In genomic region chr20:891121-892080, GRCh38 we compare ENCODE assay signal across 10 cellular contexts. TPM values are rescaled to one million over a fixed set of nuclear protein-coding genes. Genes with fewer than 3 reads are reported as not detected.
DNase-seq lines count a peak whose midpoint lies in the region; ATAC-seq and TF ChIP-seq lines count a peak whose summit lies in the region.
"Had no signal": no experiment of that assay in that cellular context is flagged by ENCODE, and none has a peak within 500 bp of the region (broad histone marks: within the 10 kb centered on the region; RNA-seq: fewer than 3 reads in every experiment).

No MANE protein-coding gene starts in this region.

- H3K9me3 ChIP-seq in body of pancreas (no peaks in the 10 kb centered on the region), lung (ENCODE audit: control insufficient read depth in 2 of 2, insufficient read depth in 1 of 2, low read length in 1 of 2) (peaks cover 0 to 4% of the 10 kb centered on the region in 2 donors), upper lobe of right lung (no peaks in the 10 kb centered on the region)

- ATAC-seq in body of pancreas (peak; percentile 55), lung (ENCODE audit: insufficient read depth, low FRiP score) (peak; percentile 63), upper lobe of right lung (peak; percentile 24)

- intact Hi-C loops in body of pancreas (cut with DNase I) (no loop called here), upper lobe of right lung (cut with DNase I) (no loop called here)

- H3K36me3 ChIP-seq in body of pancreas (replicated peaks in 1 of 2; ENCODE audit: insufficient read depth in 1 of 2, low read depth in 2 of 2) (no peaks in the 10 kb centered on the region), lung (ENCODE audit: control insufficient read depth in 2 of 2, insufficient read depth in 2 of 2, low read length in 2 of 2) (no peaks in the 10 kb centered on the region), upper lobe of right lung (no peaks in the 10 kb centered on the region)

- peak; percentile 80 for DNase-seq in LNCaP clone FGC (ENCODE audit: low read depth)
- DNase-seq in body of pancreas, result peak; percentile 47 to 82 (median 78)
- no peak for DNase-seq in lung (ENCODE audit: low spot score)
- DNase-seq in upper lobe of right lung, result no peak
- DNase-seq in SKM-1 treated with dmso at 0.1 percent for 144 hours (lab: John Stamatoyannopoulos, UW; ENCODE audit: unreplicated experiment), result no peak
- DNase-seq in iPS-NIHi11 (ENCODE audit: low spot score), result no peak
- no peak for DNase-seq in NCI-H748 (lab: John Stamatoyannopoulos, UW; ENCODE audit: unreplicated experiment)
- DNase-seq: effector CD4-positive, alpha-beta T cell; NCI-H2081 treated with DMSO at 0.1 percent for 48 hours had no signal

- H3K27me3 ChIP-seq in body of pancreas, result no peaks in the 10 kb centered on the region
- H3K27me3 ChIP-seq in lung (ENCODE audit: control insufficient read depth, insufficient read depth), result peaks cover 6% of the 10 kb centered on the region
- no peaks in the 10 kb centered on the region for H3K27me3 ChIP-seq in upper lobe of right lung

- 47 to 58% methylated on average over 6 to 8 of the region's 8 CpGs for WGBS in body of pancreas, 2 donors
- WGBS in lung, 2 donors, result 65 to 76% methylated on average over 8 of the region's 8 CpGs

- H3K4me1 ChIP-seq in body of pancreas, result peaks cover 13% of the 10 kb centered on the region
- H3K4me1 ChIP-seq in lung (ENCODE audit: control insufficient read depth in 2 of 2, insufficient read depth in 2 of 2, low read length in 2 of 2), result peaks cover 0 to 4% of the 10 kb centered on the region in 2 donors
- H3K4me1 ChIP-seq in upper lobe of right lung, result peaks cover 6% of the 10 kb centered on the region

- H3K4me3 ChIP-seq in LNCaP clone FGC (ENCODE audit: low read depth, low read length) (no peak overlapping the region), body of pancreas (no peak overlapping the region), lung (no peak overlapping the region), upper lobe of right lung (no peak overlapping the region)

- H3K27ac ChIP-seq in body of pancreas (no peak overlapping the region), lung (ENCODE audit: low read depth in 1 of 2, low read length in 1 of 2) (no peak overlapping the region), upper lobe of right lung (no peak overlapping the region)

- TF ChIP-seq POLR2A in body of pancreas (IDR thresholded peaks at IDR 0.05), result no peak

- TF ChIP-seq CTCF in LNCaP clone FGC (IDR thresholded peaks at IDR 0.05; ENCODE audit: control insufficient read depth, extremely low read depth, insufficient read depth) (no peak), body of pancreas (IDR thresholded peaks at IDR 0.05) (no peak), lung (IDR thresholded peaks at IDR 0.05; ENCODE audit: control extremely low read depth, extremely low read depth) (no peak), upper lobe of right lung (IDR thresholded peaks at IDR 0.05) (no peak)

RNA-seq across cellular contexts. Expression of gene ANGPT4, which starts 24.7 kb away (rescaled TPM):
- total RNA-seq in body of pancreas (under 1 TPM; under 0.01 to 0.66 TPM), lung (under 1 TPM in 1 of 2 donors, not detected in 1; 0.67 TPM), upper lobe of right lung (0.81 TPM)
- under 1 TPM; 0.02 to 0.65 TPM for polyA plus RNA-seq in lung
- polyA plus RNA-seq: immature natural killer cell had no signal

RNA-seq across cellular contexts. Expression of gene FAM110A, which starts 57.9 kb away (rescaled TPM):
- total RNA-seq in body of pancreas, result 1 to 10 TPM; 7.0 to 8.2 TPM
- total RNA-seq in lung, result 10 to 100 TPM in 1 of 2 donors, 1 to 10 TPM in 1; 8.6 to 17.9 TPM
- polyA plus RNA-seq in lung, result 10 to 100 TPM; 11.9 to 13.4 TPM
- 16.8 TPM for total RNA-seq in upper lobe of right lung

Comparison
In these comparisons a context has a peak if more than half of its experiments do, and no peak if none do; other contexts are left out.
1. DNase-seq: peak in LNCaP clone FGC (single experiment) and body of pancreas (4 of 4); none in lung (single experiment), upper lobe of right lung (single experiment), SKM-1 treated with dmso at 0.1 percent for 144 hours (single experiment), iPS-NIHi11 (single experiment) and NCI-H748 (single experiment).
2. Peak in every context shown above with its lines, with median percentiles within 50 percentile points of each other: ATAC-seq.